16 cellular contexts compared by ENCODE assay signal in genomic region chr1:168913711-168914463, GRCh38.
"Had no signal": no experiment of that assay in that cellular context is flagged by ENCODE, and none has a peak within 500 bp of the region (broad histone marks: within the 10 kb centered on the region; RNA-seq: fewer than 3 reads in every experiment).

No MANE protein-coding gene starts in this region.

- H3K9me3 ChIP-seq: adrenal gland, gastroesophageal sphincter, left ventricle myocardium inferior, sigmoid colon had no signal

- H3K4me1 Mint-ChIP-seq: activated B cell treated with CpG ODN at 0.5 μM for 24 hours; activated CD4-positive, alpha-beta T cell treated with anti-CD3 and anti-CD28 coated beads, Interleukin-2, amount 10 ng/mL, durations not matched to agents 24 days and 14 days; activated naive CD4-positive, alpha-beta T cell treated with anti-CD3 and anti-CD28 coated beads, Interleukin-2, amount 10 ng/mL, durations not matched to agents 7 days and 5 days; activated T-helper 17 cell treated with anti-CD3 and anti-CD28 coated beads, Interleukin-2, amount 50 U/mL, for 72 hours; memory B cell had no signal

- DNase-seq: activated B cell treated with CpG ODN at 0.5 μM for 24 hours; activated CD4-positive, alpha-beta T cell treated with anti-CD3 and anti-CD28 coated beads, Interleukin-2, amount 10 ng/mL, durations not matched to agents 24 days and 14 days; activated CD8-positive, alpha-beta memory T cell treated with anti-CD3 and anti-CD28 coated beads for 24 hours; activated naive CD4-positive, alpha-beta T cell treated with anti-CD3 and anti-CD28 coated beads, Interleukin-2, amount 10 ng/mL, durations not matched to agents 7 days and 5 days; adrenal gland; effector memory CD4-positive, alpha-beta T cell; left ventricle myocardium inferior; sigmoid colon; stimulated activated CD4-positive, alpha-beta T cell treated with anti-CD3 and anti-CD28 coated beads, Interleukin-12 subunit alpha, Interleukin-12 subunit beta, amount 100 ng/mL, for 4 hours; stimulated activated naive CD4-positive, alpha-beta T cell treated with Interleukin-2 at 50 U/mL for 16 hours had no signal

- H3K27ac ChIP-seq: adrenal gland, coronary artery, gastroesophageal sphincter, left ventricle myocardium inferior, sigmoid colon had no signal

- FAIRE-seq: keratinocyte had no signal

- H3K27ac Mint-ChIP-seq: activated B cell treated with CpG ODN at 0.5 μM for 24 hours; activated CD4-positive, alpha-beta T cell treated with anti-CD3 and anti-CD28 coated beads, Interleukin-2, amount 10 ng/mL, durations not matched to agents 24 days and 14 days; activated naive CD4-positive, alpha-beta T cell treated with anti-CD3 and anti-CD28 coated beads, Interleukin-2, amount 10 ng/mL, durations not matched to agents 7 days and 5 days; activated T-helper 17 cell treated with anti-CD3 and anti-CD28 coated beads, Interleukin-2, amount 50 U/mL, for 72 hours; memory B cell; nephron had no signal

- H3K36me3 Mint-ChIP-seq: activated naive CD4-positive, alpha-beta T cell treated with anti-CD3 and anti-CD28 coated beads, Interleukin-2, amount 10 ng/mL, durations not matched to agents 7 days and 5 days; memory B cell had no signal

- H3K9me3 Mint-ChIP-seq: activated B cell treated with CpG ODN at 0.5 μM for 24 hours; activated CD4-positive, alpha-beta T cell treated with anti-CD3 and anti-CD28 coated beads, Interleukin-2, amount 10 ng/mL, durations not matched to agents 24 days and 14 days; activated naive CD4-positive, alpha-beta T cell treated with anti-CD3 and anti-CD28 coated beads, Interleukin-2, amount 10 ng/mL, durations not matched to agents 7 days and 5 days; activated T-helper 17 cell treated with anti-CD3 and anti-CD28 coated beads, Interleukin-2, amount 50 U/mL, for 72 hours; memory B cell; nephron had no signal

- H3K4me3 ChIP-seq: adrenal gland, coronary artery, gastroesophageal sphincter, left ventricle myocardium inferior, sigmoid colon had no signal

- H3K4me1 ChIP-seq: adrenal gland, gastroesophageal sphincter, sigmoid colon had no signal

- H3K36me3 ChIP-seq: adrenal gland, gastroesophageal sphincter, left ventricle myocardium inferior, sigmoid colon had no signal

- H3K27me3 ChIP-seq: adrenal gland, gastroesophageal sphincter, sigmoid colon had no signal

- H3K4me3 Mint-ChIP-seq: activated B cell treated with CpG ODN at 0.5 μM for 24 hours; activated CD4-positive, alpha-beta T cell treated with anti-CD3 and anti-CD28 coated beads, Interleukin-2, amount 10 ng/mL, durations not matched to agents 24 days and 14 days; activated naive CD4-positive, alpha-beta T cell treated with anti-CD3 and anti-CD28 coated beads, Interleukin-2, amount 10 ng/mL, durations not matched to agents 7 days and 5 days; activated T-helper 17 cell treated with anti-CD3 and anti-CD28 coated beads, Interleukin-2, amount 50 U/mL, for 72 hours; memory B cell; nephron had no signal
